Comparison of ENCODE assay signal across 8 cellular contexts in genomic region chr1:8671313-8671917, GRCh38.
DNase-seq lines count a peak whose midpoint lies in the region; TF ChIP-seq lines count a peak whose summit lies in the region.

No MANE protein-coding gene starts in this region.

- H3K27ac ChIP-seq in AG04450 (ENCODE audit: low read depth, low read length): no peak overlapping the region

- no TSS peak for BruUV-seq in MCF 10A (replicated peaks; lab: Mats Ljungman, UMichigan)

- no peaks in the 10 kb centered on the region for H3K9me3 Mint-ChIP-seq in MCF 10A (ENCODE audit: unreplicated experiment)

- TF ChIP-seq CTCF in AG04450 (IDR thresholded peaks at IDR 0.05; ENCODE audit: low read depth, low read length) (peak; percentile 86), GM12872 (IDR thresholded peaks at IDR 0.05; ENCODE audit: insufficient read depth, low read depth, low read length) (peak; percentile 69), MCF 10A (IDR thresholded peaks at IDR 0.05; ENCODE audit: unreplicated experiment) (peak; percentile 81)

- intact Hi-C loops in MCF 10A (cut with micrococcal nuclease): loop anchor here (1.0 kb wide), 1 partner anchor 110 kb away; no protein-coding TSS in a partner anchor

- H3K9me3 ChIP-seq in AG04450 (ENCODE audit: control insufficient read depth, insufficient read depth, low read length): no peaks in the 10 kb centered on the region

- no peak overlapping the region for H3K4me3 ChIP-seq in AG04450 (ENCODE audit: low read depth, low read length)

- POLR2A ChIA-PET in AG04450 (lab: Yijun Ruan, JAX) (interaction anchor here (0.5 kb wide), 1 partner anchor 575 kb away, joined by 4 read pairs; no protein-coding TSS in a partner anchor), MCF 10A (lab: Yijun Ruan, JAX) (interaction anchor here (0.8 to 4.8 kb wide), 12 partner anchors 9 to 357 kb away, joined by 3 to 52 read pairs (median 6); no protein-coding TSS in a partner anchor)

- H3K27ac Mint-ChIP-seq in MCF 10A (ENCODE audit: low read depth, unreplicated experiment): peak overlapping the region; percentile 80

- no peaks in the 10 kb centered on the region for H3K36me3 Mint-ChIP-seq in MCF 10A (ENCODE audit: insufficient read depth, unreplicated experiment)

- no peak overlapping the region for H3K4me3 Mint-ChIP-seq in MCF 10A (ENCODE audit: unreplicated experiment)

- peaks cover 44% of the 10 kb centered on the region for H3K4me1 Mint-ChIP-seq in MCF 10A (ENCODE audit: insufficient read depth, unreplicated experiment)

- CTCF ChIA-PET in AG04450 (lab: Charles Lee) (interaction anchor here (0.6 to 4.9 kb wide), 24 partner anchors 9 to 261 kb away, joined by 3 to 23 read pairs (median 4); no protein-coding TSS in a partner anchor), MCF 10A (lab: Yijun Ruan, JAX) (interaction anchor here (0.5 to 6.3 kb wide), 22 partner anchors 9 to 1783 kb away, joined by 3 to 61 read pairs (median 4); no protein-coding TSS in a partner anchor)

- DNase-seq in AG04450 (ENCODE audit: low read depth, low spot score) (peak; percentile 56), NCI-H446 treated with DMSO at 0.1 percent for 48 hours (lab: John Stamatoyannopoulos, UW) (peak; percentile 76), MCF 10A (ENCODE audit: unreplicated experiment) (peak; percentile 76), iris pigment epithelial cell (ENCODE audit: low read depth) (peak; percentile 84), superior temporal gyrus (ENCODE audit: extremely low spot score) (peak; percentile 89), SIG-M5 (lab: John Stamatoyannopoulos, UW) (no peak), GM19240 (ENCODE audit: insufficient read length, low spot score) (no peak)

- H3K27me3 Mint-ChIP-seq in MCF 10A (ENCODE audit: insufficient read depth, unreplicated experiment): no peaks in the 10 kb centered on the region

- H3K27me3 ChIP-seq in AG04450 (ENCODE audit: control insufficient read depth, insufficient read depth, low read length): no peaks in the 10 kb centered on the region

Comparison
In these comparisons a context has a peak if more than half of its experiments do, and no peak if none do; other contexts are left out.
1. DNase-seq: peak in AG04450 (single experiment), NCI-H446 treated with DMSO at 0.1 percent for 48 hours (single experiment), MCF 10A (single experiment), iris pigment epithelial cell (single experiment) and superior temporal gyrus (single experiment); none in SIG-M5 (single experiment) and GM19240 (single experiment).
2. Peak in every context shown above with its lines, with median percentiles within 50 percentile points of each other: CTCF ChIP-seq.